ENCODE assay signal across 8 cellular contexts in the genomic region with DNA sequence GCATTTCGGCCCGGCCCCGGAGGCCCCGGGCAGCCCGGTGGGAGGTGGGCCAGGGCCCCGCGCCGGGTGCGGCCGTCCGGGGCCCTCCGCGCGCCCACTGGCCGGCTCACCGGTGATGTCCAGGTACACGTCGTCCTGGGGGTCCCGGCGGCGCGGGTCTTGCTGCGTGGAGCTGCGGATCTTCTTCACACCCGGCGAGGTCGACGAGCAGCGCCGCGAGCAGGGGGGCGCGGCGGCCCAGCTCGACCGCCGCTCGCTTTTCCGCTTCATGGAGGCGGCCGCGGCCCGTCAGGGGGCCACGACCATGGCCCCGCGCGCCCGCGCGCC. TPM values are rescaled to one million over a fixed set of nuclear protein-coding genes. Genes with fewer than 3 reads are reported as not detected.
A peak's percentile ranks its signal among the peaks of the same experiment; 100 is the strongest.
DNase-seq lines count a peak whose midpoint lies in the region; ATAC-seq, FAIRE-seq and TF ChIP-seq lines count a peak whose summit lies in the region.

No MANE protein-coding gene starts in this region.

- no peaks in the 10 kb centered on the region for H3K36me3 Mint-ChIP-seq in stimulated activated effector memory CD8-positive, alpha-beta T cell treated with anti-CD3 and anti-CD28 coated beads, Interleukin-12 subunit alpha, Interleukin-12 subunit beta, amount 100 ng/mL, for 72 hours

- BruUV-seq in HCT116 (replicated peaks; lab: Mats Ljungman, UMichigan): no TSS peak

- H3K4me3 ChIP-seq in HCT116 (replicated peaks in 1 of 2; ENCODE audit: low read depth in 1 of 2, low read length in 2 of 2) (peak overlapping the region; percentile 57 to 75), ascending aorta (peak overlapping the region; percentile 98), iPS-18c (ENCODE audit: insufficient read depth, low read depth, low read length) (peak overlapping the region; percentile 62)

- TF ChIP-seq RAD21 in HCT116 (IDR thresholded peaks at IDR 0.05; ENCODE audit: low read depth): no peak

- no peak overlapping the region for H3K27ac Mint-ChIP-seq in stimulated activated effector memory CD8-positive, alpha-beta T cell treated with anti-CD3 and anti-CD28 coated beads, Interleukin-12 subunit alpha, Interleukin-12 subunit beta, amount 100 ng/mL, for 72 hours

- H3K4me1 Mint-ChIP-seq in stimulated activated effector memory CD8-positive, alpha-beta T cell treated with anti-CD3 and anti-CD28 coated beads, Interleukin-12 subunit alpha, Interleukin-12 subunit beta, amount 100 ng/mL, for 72 hours: peaks cover 5% of the 10 kb centered on the region

- peak overlapping the region; percentile 73; the same call in 1 of the 2 replicates for H3K27ac ChIP-seq in HCT116 (ENCODE audit: low read depth, low read length)
- H3K27ac ChIP-seq in ascending aorta: peak overlapping the region; percentile 91 to 93

- POLR2A ChIA-PET in HCT116 (lab: Charles Lee): no interaction called here

- H3K9me2 ChIP-seq in HCT116 (ENCODE audit: insufficient read depth): no peaks in the 10 kb centered on the region

- H3K36me3 ChIP-seq in HCT116 (ENCODE audit: control insufficient read depth in 1 of 2, insufficient read depth in 2 of 2, low read length in 2 of 2) (no peaks in the 10 kb centered on the region), ascending aorta (no peaks in the 10 kb centered on the region)

- RAD21 ChIA-PET in HCT116 (lab: Charles Lee; ENCODE audit: low non-redundant PET in 1 of 2, low total read pairs in 2 of 2, uncharacterized antibody in 2 of 2, unreplicated experiment in 2 of 2): no interaction called here

- FAIRE-seq in GM12891 (lab: Jason Lieb, UNC): no peak

- peaks cover 45% of the 10 kb centered on the region for H3K79me2 ChIP-seq in HCT116 (ENCODE audit: insufficient read depth, low read length)

- ATAC-seq in HCT116: peak; percentile 13; the same call in 1 of the 2 replicates
- ATAC-seq in stimulated activated effector memory CD8-positive, alpha-beta T cell treated with anti-CD3 and anti-CD28 coated beads, Interleukin-12 subunit alpha, Interleukin-12 subunit beta, amount 100 ng/mL, for 72 hours: peak; percentile 23
- no peak for ATAC-seq in HG02938 (IDR thresholded peaks at IDR 0.05; ENCODE audit: unreplicated experiment)

- no peaks in the 10 kb centered on the region for H4K20me1 ChIP-seq in HCT116 (ENCODE audit: insufficient read depth)

- H3K4me2 ChIP-seq in HCT116 (ENCODE audit: low read length): peak overlapping the region; percentile 98

- TF ChIP-seq CTCF in HCT116 (IDR thresholded peaks at IDR 0.05 in 2 of 3, conservative IDR thresholded peaks at IDR 0.05 in 1 of 3; ENCODE audit: borderline replicate concordance in 1 of 3, insufficient read depth in 1 of 3, low read depth in 2 of 3, low read length in 2 of 3) (no peak), ascending aorta (IDR thresholded peaks at IDR 0.05) (no peak)

- peak overlapping the region; percentile 71 for H3K9ac ChIP-seq in HCT116 (ENCODE audit: low read length)

- H3K9me3 Mint-ChIP-seq in stimulated activated effector memory CD8-positive, alpha-beta T cell treated with anti-CD3 and anti-CD28 coated beads, Interleukin-12 subunit alpha, Interleukin-12 subunit beta, amount 100 ng/mL, for 72 hours: no peaks in the 10 kb centered on the region

- peaks cover 11 to 30% of the 10 kb centered on the region in 2 experiments; a peak in 3 of 4 replicates for H3K4me1 ChIP-seq in HCT116 (ENCODE audit: control insufficient read depth in 1 of 2, insufficient read depth in 2 of 2, low read length in 2 of 2)
- no peaks in the 10 kb centered on the region for H3K4me1 ChIP-seq in ascending aorta

- CTCF ChIA-PET in HCT116 (lab: Charles Lee): no interaction called here

- intact Hi-C loops in HCT116 (cut with micrococcal nuclease) (no loop called here), ascending aorta (cut with DNase I) (loop anchor here (1.0 to 10.0 kb wide), 7 partner anchors 35 to 1112 kb away; partner anchors contain the start of genes SLC35D2 and ZNF367)

- peak overlapping the region; percentile 65 for H3K4me3 Mint-ChIP-seq in stimulated activated effector memory CD8-positive, alpha-beta T cell treated with anti-CD3 and anti-CD28 coated beads, Interleukin-12 subunit alpha, Interleukin-12 subunit beta, amount 100 ng/mL, for 72 hours

- no peak for TF ChIP-seq POLR2A in HCT116 (IDR thresholded peaks at IDR 0.05; ENCODE audit: borderline replicate concordance, extremely low read depth, insufficient read depth, insufficient read length)
- no peak for TF ChIP-seq POLR2A in GM12891 (IDR thresholded peaks at IDR 0.05; ENCODE audit: low read depth, low read length)

- H3K27me3 ChIP-seq in HCT116 (ENCODE audit: insufficient read depth, low read length) (no peaks in the 10 kb centered on the region), ascending aorta (no peaks in the 10 kb centered on the region)

- H2AFZ ChIP-seq in HCT116 (ENCODE audit: low read depth, low read length, poor library complexity, severe bottlenecking): no peak overlapping the region

- DNase-seq in HCT116 (ENCODE audit: low read depth, low spot score) (no peak), ascending aorta (ENCODE audit: low spot score in 2 of 2) (no peak), GM12891 (ENCODE audit: insufficient read length, low spot score) (no peak), NCI-H345 (lab: John Stamatoyannopoulos, UW) (no peak), NCI-H187 (lab: John Stamatoyannopoulos, UW) (no peak)
- DNase-seq in stimulated activated effector memory CD8-positive, alpha-beta T cell treated with anti-CD3 and anti-CD28 coated beads, Interleukin-12 subunit alpha, Interleukin-12 subunit beta, amount 100 ng/mL, for 72 hours (ENCODE audit: low spot score in 2 of 2): no peak

- H3K9me3 ChIP-seq in HCT116 (ENCODE audit: control insufficient read depth in 1 of 2, insufficient read depth in 1 of 2, low read depth in 1 of 2, low read length in 2 of 2): no peaks in the 10 kb centered on the region
- no peaks in the 10 kb centered on the region for H3K9me3 ChIP-seq in ascending aorta
- no peaks in the 10 kb centered on the region for H3K9me3 ChIP-seq in iPS-18c (ENCODE audit: control insufficient read depth, insufficient read depth, low read length)

TF ChIP-seq in HCT116, 20 proteins besides CTCF, POLR2A, EP300 and RAD21:
- TF ChIP-seq POLR2AphosphoS5 (IDR thresholded peaks at IDR 0.05; ENCODE audit: low read depth, low read length) (no peak), EGR1 (IDR thresholded peaks at IDR 0.05; ENCODE audit: low read depth) (no peak), SP1 (IDR thresholded peaks at IDR 0.05; ENCODE audit: low read depth) (no peak), ZNF274 (IDR thresholded peaks at IDR 0.05; ENCODE audit: low read depth, low read length) (no peak), CEBPB (IDR thresholded peaks at IDR 0.05; ENCODE audit: low read depth) (no peak), YY1 (IDR thresholded peaks at IDR 0.05; ENCODE audit: extremely low read depth, insufficient replicate concordance, low read depth, low read length) (no peak), ZFX (IDR thresholded peaks at IDR 0.05) (peak; percentile 40; the same call in 1 of the 2 replicates)
- TF ChIP-seq, protein P1, sequence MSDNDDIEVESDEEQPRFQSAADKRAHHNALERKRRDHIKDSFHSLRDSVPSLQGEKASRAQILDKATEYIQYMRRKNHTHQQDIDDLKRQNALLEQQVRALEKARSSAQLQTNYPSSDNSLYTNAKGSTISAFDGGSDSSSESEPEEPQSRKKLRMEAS (IDR thresholded peaks at IDR 0.05): no peak

TF ChIP-seq in GM12891, 5 proteins besides CTCF, POLR2A, EP300 and RAD21:
- TF ChIP-seq POLR2AphosphoS5 (IDR thresholded peaks at IDR 0.05; ENCODE audit: low read depth, low read length) (no peak), POU2F2 (IDR thresholded peaks at IDR 0.05; ENCODE audit: low read depth, low read length) (no peak), TAF1 (IDR thresholded peaks at IDR 0.05; ENCODE audit: low read depth, low read length) (no peak)

RNA-seq across cellular contexts. Expression of gene CDC14B, which starts 0.6 kb away (rescaled TPM):
- 21.6 TPM for total RNA-seq in HCT116 (2021; ENCODE audit: unreplicated experiment)
- polyA plus RNA-seq in HCT116 (2012): 6.5 and 8.8 TPM in 2 replicates
- 47.8 TPM for total RNA-seq in ascending aorta
- 0.19 TPM for polyA plus RNA-seq in GM12891 (2012; ENCODE audit: low read depth, missing spikeins)

RNA-seq across cellular contexts. Expression of gene PRXL2C, which starts 36.0 kb away (rescaled TPM):
- total RNA-seq in HCT116 (2021; ENCODE audit: unreplicated experiment) (10.4 TPM), ascending aorta (32.4 TPM)
- polyA plus RNA-seq in HCT116 (2012): 4.2 and 5.2 TPM in 2 replicates
- 0.82 TPM for polyA plus RNA-seq in GM12891 (2012; ENCODE audit: low read depth, missing spikeins)
